ENCODE assay signal across 15 cellular contexts in the genomic region with DNA sequence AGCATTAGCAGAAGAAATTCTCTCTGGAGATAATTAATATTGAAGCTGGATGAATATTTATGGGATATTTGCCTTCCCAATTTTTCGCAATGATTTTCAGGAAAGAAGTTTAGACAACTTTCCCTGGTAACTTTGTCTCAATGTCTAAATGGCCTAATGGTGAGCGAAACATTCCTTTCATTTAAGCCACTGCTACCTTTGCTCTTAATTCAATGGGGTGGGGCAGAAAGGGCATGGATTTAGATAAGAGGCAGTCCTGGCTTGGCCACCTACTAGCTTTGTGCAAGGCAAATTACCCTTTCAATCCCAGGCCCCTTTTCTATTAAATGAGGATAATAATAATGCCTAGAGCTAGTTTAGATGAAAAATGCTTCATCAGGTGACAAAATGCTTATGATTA. TPM values are rescaled to one million over a fixed set of nuclear protein-coding genes. Genes with fewer than 3 reads are reported as not detected.
DNase-seq lines count a peak whose midpoint lies in the region; TF ChIP-seq lines count a peak whose summit lies in the region.
"Had no signal": no experiment of that assay in that cellular context is flagged by ENCODE, and none has a peak within 500 bp of the region (broad histone marks: within the 10 kb centered on the region; RNA-seq: fewer than 3 reads in every experiment).

No MANE protein-coding gene starts in this region.

- no peaks in the 10 kb centered on the region for H3K36me3 Mint-ChIP-seq in endodermal cell (ENCODE audit: low read depth)

- H3K79me1 ChIP-seq in mesendoderm (ENCODE audit: low read length) = no peaks in the 10 kb centered on the region

- H3K27ac Mint-ChIP-seq in endodermal cell = no peak overlapping the region

- H2BK5ac ChIP-seq in mesendoderm (ENCODE audit: low read length) = no peak overlapping the region

- no peak overlapping the region for H2BK120ac ChIP-seq in mesendoderm (ENCODE audit: low read depth, low read length)

- no peaks in the 10 kb centered on the region for H3K9me3 Mint-ChIP-seq in endodermal cell

- H3K4me3 Mint-ChIP-seq in endodermal cell = no peak overlapping the region

- intact Hi-C loops in spleen (cut with DNase I; ENCODE audit: low total_unique reads) = no loop called here

- no peaks in the 10 kb centered on the region for H3K79me2 ChIP-seq in mesendoderm (ENCODE audit: control insufficient read depth, insufficient read depth, low read length)

- TF ChIP-seq CTCF in endodermal cell (conservative IDR thresholded peaks at IDR 0.05) (no peak), spleen (IDR thresholded peaks at IDR 0.05 in 8 of 11, conservative IDR thresholded peaks at IDR 0.05 in 3 of 11) (no peak), Peyer's patch (IDR thresholded peaks at IDR 0.05) (no peak)

- H3K9ac ChIP-seq in endodermal cell (ENCODE audit: extremely low read depth, low read length, poor library complexity, severe bottlenecking) = no peak overlapping the region
- no peak overlapping the region for H3K9ac ChIP-seq in mesendoderm (ENCODE audit: low read length)
- H3K9ac ChIP-seq: BLaER1, KMS-11 had no signal

- H3K4me1 ChIP-seq in endodermal cell (ENCODE audit: control insufficient read depth, insufficient read depth, low read length) (peaks cover 16% of the 10 kb centered on the region), mesendoderm (ENCODE audit: control insufficient read depth, low read depth, low read length) (no peaks in the 10 kb centered on the region), spleen (peaks cover 0 to 34% (median 24%) of the 10 kb centered on the region in 6 donors), Peyer's patch (peaks cover 0 to 15% (median 0%) of the 10 kb centered on the region in 4 donors)

- DNase-seq in HT-29 (ENCODE audit: low spot score) = peak; percentile 23
- DNase-seq in endodermal cell = no peak
- peak; percentile 50 for DNase-seq in mesendoderm
- DNase-seq in spleen = no peak
- DNase-seq in Peyer's patch = no peak
- DNase-seq in NCI-H345 (lab: John Stamatoyannopoulos, UW) = no peak
- DNase-seq in NCI-H446 treated with DMSO at 0.1 percent for 48 hours (lab: John Stamatoyannopoulos, UW) = no peak
- no peak for DNase-seq in OCI-M1 (lab: John Stamatoyannopoulos, UW)
- DNase-seq: DMS79 treated with DMSO at 0.1 percent for 48 hours, NCI-H1436 treated with DMSO at 0.1 percent for 48 hours, NCI-H2029 treated with DMSO at 0.1 percent for 48 hours, NCI-H510A treated with DMSO at 0.1 percent for 48 hours, NCI-H774 had no signal

- H3K27ac ChIP-seq in endodermal cell (ENCODE audit: low read depth, low read length) = no peak overlapping the region
- no peak overlapping the region for H3K27ac ChIP-seq in mesendoderm (ENCODE audit: low read depth, low read length)
- H3K27ac ChIP-seq in spleen = peak overlapping the region in 5 of 8 donors; percentile 73 to 90 (median 82)
- H3K27ac ChIP-seq in Peyer's patch = peak overlapping the region in 1 of 4 donors; percentile 63
- H3K27ac ChIP-seq: BLaER1, KMS-11 had no signal

- no peak overlapping the region for H3K18ac ChIP-seq in mesendoderm (ENCODE audit: low read length)

- H3K9me3 ChIP-seq in endodermal cell (ENCODE audit: control insufficient read depth, low read length) = no peaks in the 10 kb centered on the region
- H3K9me3 ChIP-seq in spleen = no peaks in the 10 kb centered on the region
- no peaks in the 10 kb centered on the region for H3K9me3 ChIP-seq in Peyer's patch
- H3K9me3 ChIP-seq: BLaER1 had no signal

- H3K27me3 ChIP-seq in endodermal cell (ENCODE audit: control insufficient read depth, insufficient read depth, low read length, poor library complexity, severe bottlenecking) (no peaks in the 10 kb centered on the region), mesendoderm (ENCODE audit: insufficient read depth, low read length, poor library complexity) (no peaks in the 10 kb centered on the region), spleen (replicated peaks in 1 of 7) (no peaks in the 10 kb centered on the region), Peyer's patch (no peaks in the 10 kb centered on the region)
- H3K27me3 ChIP-seq: BLaER1 had no signal

- no peaks in the 10 kb centered on the region for H3K27me3 Mint-ChIP-seq in endodermal cell (ENCODE audit: insufficient read depth)

- no peak overlapping the region for H2AK5ac ChIP-seq in mesendoderm (ENCODE audit: low read length)

- no peak overlapping the region for H3K4ac ChIP-seq in mesendoderm (ENCODE audit: low read depth, low read length)

- H4K8ac ChIP-seq in mesendoderm (ENCODE audit: low read depth, low read length) = no peak overlapping the region

- no peak overlapping the region for H3K56ac ChIP-seq in mesendoderm (ENCODE audit: low read length)

- 83 to 100% methylated on average over 1 to 2 of the region's 2 CpGs for WGBS in endodermal cell (ENCODE audit: insufficient coverage in 1 of 2, insufficient read length in 1 of 2), 2 experiments
- no CpG with 5 or more reads among the region's 2 CpGs for WGBS in mesendoderm (ENCODE audit: extremely low coverage, insufficient coverage, low lambda C conversion rate)
- WGBS in spleen, 5 donors = 93 to 99% (median 98%) methylated on average over 2 of the region's 2 CpGs

- H2BK15ac ChIP-seq in mesendoderm (replicated peaks; ENCODE audit: low read depth) = no peak overlapping the region

- H4K5ac ChIP-seq in mesendoderm (ENCODE audit: low read length) = no peak overlapping the region

- peak overlapping the region; percentile 28 for H3K4me3 ChIP-seq in endodermal cell (ENCODE audit: low read length)
- no peak overlapping the region for H3K4me3 ChIP-seq in mesendoderm (ENCODE audit: low read length)
- H3K4me3 ChIP-seq in spleen = no peak overlapping the region
- peak overlapping the region in 1 of 4 donors; percentile 13 for H3K4me3 ChIP-seq in Peyer's patch
- H3K4me3 ChIP-seq: BLaER1 had no signal

- H3K23ac ChIP-seq in mesendoderm (ENCODE audit: low read length) = no peak overlapping the region

- H3K4me2 ChIP-seq in mesendoderm (ENCODE audit: low read length) = no peak overlapping the region
- H3K4me2 ChIP-seq: BLaER1, KMS-11 had no signal

- H3K4me1 Mint-ChIP-seq in endodermal cell = peaks cover 24% of the 10 kb centered on the region

- TF ChIP-seq POLR2A in spleen (IDR thresholded peaks at IDR 0.05) (no peak), Peyer's patch (IDR thresholded peaks at IDR 0.05) (no peak)

- H3K36me3 ChIP-seq in endodermal cell (ENCODE audit: control insufficient read depth, insufficient read depth, low read length) (no peaks in the 10 kb centered on the region), mesendoderm (ENCODE audit: control insufficient read depth, insufficient read depth, low read length) (no peaks in the 10 kb centered on the region), spleen (no peaks in the 10 kb centered on the region), Peyer's patch (no peaks in the 10 kb centered on the region)
- H3K36me3 ChIP-seq: BLaER1 had no signal

RNA-seq across cellular contexts. Expression of gene LYST, which starts 27.1 kb away (rescaled TPM):
- total RNA-seq in HT-29 (2014; rRNA removed; shearing (Covaris generic)) = 0.57 and 1.0 TPM in 2 replicates
- 1 to 10 TPM; 2.5 to 6.8 TPM for total RNA-seq in endodermal cell
- polyA plus RNA-seq in endodermal cell (2013, experiment 1 of 2) = 2.1 TPM
- 1.7 TPM for polyA plus RNA-seq in endodermal cell (2013, experiment 2 of 2)
- 0.17 TPM for polyA plus RNA-seq in mesendoderm (2013, experiment 1 of 2)
- 0.20 TPM for polyA plus RNA-seq in mesendoderm (2013, experiment 2 of 2)
- total RNA-seq in spleen = 100 to 1,000 TPM in 5 of 7 donors, 10 to 100 TPM in 2; 76.9 to 169 (median 109) TPM
- polyA plus RNA-seq in spleen = 10 to 100 TPM in 1 of 3 donors, 1 to 10 TPM in 2; 9.0 to 11.8 (median 9.9) TPM
- 10 to 100 TPM; 27.8 to 68.5 (median 35.5) TPM for total RNA-seq in Peyer's patch

Comparison
In these comparisons a context has a peak if more than half of its experiments do, and no peak if none do; other contexts are left out.
1. DNase-seq: peak in HT-29 (single experiment) and mesendoderm (single experiment); none in endodermal cell (single experiment), spleen (single experiment), Peyer's patch (0 of 3), NCI-H345 (single experiment), NCI-H446 treated with DMSO at 0.1 percent for 48 hours (single experiment) and OCI-M1 (single experiment).
2. H3K27ac ChIP-seq: peak in spleen (5 of 8); none in endodermal cell (single experiment) and mesendoderm (single experiment).